Comparison of ENCODE assay signal across 8 cellular contexts in the genomic region with DNA sequence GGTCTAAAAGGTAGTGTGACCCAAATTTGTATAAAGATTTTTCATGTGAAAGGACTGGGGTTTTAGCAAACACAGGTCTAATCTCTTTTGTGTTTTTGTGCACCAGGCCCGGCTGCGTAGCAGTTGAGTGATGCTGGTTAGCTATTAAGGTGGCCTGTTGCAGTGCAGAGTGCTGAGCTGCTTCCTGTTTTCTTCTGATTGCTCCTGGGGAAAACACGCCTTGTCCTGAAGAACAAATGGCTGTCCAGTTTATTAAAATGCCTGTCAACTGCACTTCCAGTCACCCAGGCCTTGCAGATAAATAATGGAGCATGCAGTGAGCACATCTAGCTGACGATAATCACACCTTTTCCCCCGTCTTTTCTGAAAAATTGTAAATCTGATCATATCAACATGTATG. TPM values are rescaled to one million over a fixed set of nuclear protein-coding genes. Genes with fewer than 3 reads are reported as not detected.
DNase-seq lines count a peak whose midpoint lies in the region; ATAC-seq, FAIRE-seq and TF ChIP-seq lines count a peak whose summit lies in the region.

No MANE protein-coding gene starts in this region.

- FAIRE-seq in K562 (lab: Jason Lieb, UNC), result peak; percentile 100

- H2AFZ ChIP-seq in K562 (ENCODE audit: low read depth, low read length), result no peak overlapping the region

- H3K36me3 ChIP-seq in K562 (ENCODE audit: control insufficient read depth, insufficient read depth, low read length) (peaks cover 9% of the 10 kb centered on the region; the same call in 2 of the 3 replicates), iPS-18a (ENCODE audit: control insufficient read depth, low read depth, low read length) (no peaks in the 10 kb centered on the region), skeletal muscle satellite cell (ENCODE audit: insufficient read depth, low read length) (no peaks in the 10 kb centered on the region)

- peaks cover 0 to 5% of the 10 kb centered on the region in 2 experiments; a peak in 3 of 5 replicates for H3K4me1 ChIP-seq in K562 (replicated peaks in 1 of 2; ENCODE audit: control insufficient read depth in 2 of 2, insufficient read depth in 2 of 2, low read length in 2 of 2)
- H3K4me1 ChIP-seq in iPS-18a (ENCODE audit: control insufficient read depth, low read depth, low read length), result peaks cover 12% of the 10 kb centered on the region
- H3K4me1 ChIP-seq in skeletal muscle satellite cell (ENCODE audit: control insufficient read depth, insufficient read depth, low read length), result peaks cover 12% of the 10 kb centered on the region

- H3K4me3 ChIP-seq in K562 (peak overlapping the region; percentile 86), iPS-18a (ENCODE audit: low read length) (peak overlapping the region; percentile 85), skeletal muscle satellite cell (ENCODE audit: low read length) (peak overlapping the region; percentile 87)

- peak overlapping the region; percentile 95 for H3K27ac Mint-ChIP-seq in T-helper 2 cell treated with Interferon-gamma antibody and Interleukin-4, amounts not matched to agents 5 μg/mL and 100 μg/mL, for 36 hours

- peak; percentile 64 for ATAC-seq in HG02884 (IDR thresholded peaks at IDR 0.05; ENCODE audit: unreplicated experiment)
- ATAC-seq in K562, result peak; percentile 85

- H3K27me3 Mint-ChIP-seq in T-helper 2 cell treated with Interferon-gamma antibody and Interleukin-4, amounts not matched to agents 5 μg/mL and 100 μg/mL, for 36 hours (ENCODE audit: low read depth), result peaks cover 11% of the 10 kb centered on the region

- peaks cover 19% of the 10 kb centered on the region for H3K36me3 Mint-ChIP-seq in T-helper 2 cell treated with Interferon-gamma antibody and Interleukin-4, amounts not matched to agents 5 μg/mL and 100 μg/mL, for 36 hours (ENCODE audit: low read depth)

- TF ChIP-seq POLR2A in K562 (conservative IDR thresholded peaks at IDR 0.05), result peak; percentile 84

- DNase-seq in NCI-H146 (lab: John Stamatoyannopoulos, UW), result peak; percentile 28
- no peak for DNase-seq in NCI-H146 treated with DMSO at 0.1 percent for 48 hours (lab: John Stamatoyannopoulos, UW; ENCODE audit: unreplicated experiment)
- DNase-seq in NCI-H187 treated with DMSO at 0.1 percent for 48 hours (lab: John Stamatoyannopoulos, UW), result peak; percentile 81
- peak; percentile 79 for DNase-seq in T-helper 2 cell treated with Interferon-gamma antibody and Interleukin-4, amounts not matched to agents 5 μg/mL and 100 μg/mL, for 36 hours (ENCODE audit: low spot score)
- DNase-seq in K562 (ENCODE audit: extremely low read depth in 1 of 4, low spot score in 3 of 4), result peak in 3 of 4 experiments; percentile 16 to 95 (median 89)

- peaks cover 23% of the 10 kb centered on the region for H3K4me1 Mint-ChIP-seq in T-helper 2 cell treated with Interferon-gamma antibody and Interleukin-4, amounts not matched to agents 5 μg/mL and 100 μg/mL, for 36 hours (ENCODE audit: low read depth)

- H3K4me3 Mint-ChIP-seq in T-helper 2 cell treated with Interferon-gamma antibody and Interleukin-4, amounts not matched to agents 5 μg/mL and 100 μg/mL, for 36 hours, result peak overlapping the region; percentile 91

- H3K27ac ChIP-seq in K562 (ENCODE audit: extremely low read depth, low read depth, low read length) (peak overlapping the region; percentile 94), iPS-18a (ENCODE audit: low read length) (no peak overlapping the region)

- in situ Hi-C loops in K562 (cut with MboI), result no loop called here

- 0 out of 4 replicates have a peak, but pooled peaks of 1 of the 2 experiments have one; percentile 14 for TF ChIP-seq RAD21 in K562 (CRISPR knock-in tag; conservative IDR thresholded peaks at IDR 0.05 in 1 of 2, IDR thresholded peaks at IDR 0.05 in 1 of 2)

- H3K27me3 ChIP-seq in K562 (ENCODE audit: control insufficient read depth in 2 of 2, insufficient read depth in 2 of 2, low read length in 2 of 2) (no peaks in the 10 kb centered on the region), iPS-18a (ENCODE audit: control insufficient read depth, insufficient read depth, low read length) (no peaks in the 10 kb centered on the region), skeletal muscle satellite cell (ENCODE audit: control insufficient read depth, insufficient read depth, low read length) (no peaks in the 10 kb centered on the region)

- TF ChIP-seq CTCF in K562 (IDR thresholded peaks at IDR 0.05 in 2 of 3, conservative IDR thresholded peaks at IDR 0.05 in 1 of 3; ENCODE audit: insufficient read depth in 2 of 3, low read depth in 1 of 3, low read length in 3 of 3), result no peak; a peak in 1 of 6 replicates

- 0% methylated on average over 5 of the region's 5 CpGs for WGBS in K562 (ENCODE audit: insufficient coverage, low coverage, missing lambda C conversion rate)

- no peaks in the 10 kb centered on the region for H3K9me3 ChIP-seq in K562 (replicated peaks; ENCODE audit: control insufficient read depth, insufficient read depth, low read depth, low read length)
- no peaks in the 10 kb centered on the region for H3K9me3 ChIP-seq in iPS-18a (ENCODE audit: control insufficient read depth, low read depth, low read length)
- no peaks in the 10 kb centered on the region for H3K9me3 ChIP-seq in skeletal muscle satellite cell (replicated peaks; ENCODE audit: low read length)

- no peaks in the 10 kb centered on the region for H4K20me1 ChIP-seq in K562 (replicated peaks; ENCODE audit: control insufficient read depth, insufficient read depth, low read length)

- TF ChIP-seq EP300 in K562 (IDR thresholded peaks at IDR 0.05; ENCODE audit: low read length), result peak; percentile 37; the same call in 1 of the 2 replicates

- POLR2A ChIA-PET in K562 (lab: Yijun Ruan, JAX), result interaction anchor here (0.7 to 3.7 kb wide), 14 partner anchors 11 to 326 kb away, joined by 3 to 29 read pairs (median 4); a partner anchor contains a TSS

- peak overlapping the region in 1 of 2 experiments; percentile 96; a peak in 2 of 4 replicates for H3K9ac ChIP-seq in K562 (ENCODE audit: insufficient read depth in 1 of 2, low read depth in 2 of 2, low read length in 2 of 2)
- peak overlapping the region; percentile 72 for H3K9ac ChIP-seq in iPS-18a (ENCODE audit: low read length)
- H3K9ac ChIP-seq in skeletal muscle satellite cell (ENCODE audit: low read depth, low read length), result peak overlapping the region; percentile 91

- BruUV-seq in K562 (replicated peaks; lab: Mats Ljungman, UMichigan), result TSS peak; percentile 49

- H3K9me1 ChIP-seq in K562 (ENCODE audit: control insufficient read depth, insufficient read depth, low read length), result no peaks in the 10 kb centered on the region

- H3K79me2 ChIP-seq in K562 (ENCODE audit: control insufficient read depth, insufficient read depth, low read length), result peaks cover 38% of the 10 kb centered on the region

- H3K4me2 ChIP-seq in K562 (ENCODE audit: insufficient read depth, low read length) (peak overlapping the region; percentile 97), skeletal muscle satellite cell (ENCODE audit: low read length) (peak overlapping the region; percentile 87)

- H3K9me3 Mint-ChIP-seq in T-helper 2 cell treated with Interferon-gamma antibody and Interleukin-4, amounts not matched to agents 5 μg/mL and 100 μg/mL, for 36 hours, result no peaks in the 10 kb centered on the region

- intact Hi-C loops in K562 (cut with micrococcal nuclease), result loop anchor here (2.0 to 10.0 kb wide), 6 partner anchors 20 to 696 kb away; a partner anchor contains a TSS

- CTCF ChIA-PET in K562 (lab: Yijun Ruan, JAX; ENCODE audit: low intra/inter-chr PET ratio), result interaction anchor here (1.1 to 2.2 kb wide), 2 partner anchors 67 to 69 kb away, joined by 3 to 16 read pairs; no protein-coding TSS in a partner anchor

RNA-seq across cellular contexts. Expression of a gene that starts 1.8 kb away (rescaled TPM):
- 18.0 and 21.3 TPM in 2 replicates for total RNA-seq in K562 (2011; cell fraction: chromatin; rRNA removed; ENCODE audit: low replicate concordance)
- total RNA-seq in K562 (2011; cell fraction: nucleolus; rRNA removed), result 14.9 and 15.5 TPM in 2 replicates
- total RNA-seq in K562 (2011; cell fraction: nucleoplasm; rRNA removed), result 18.6 and 27.9 TPM in 2 replicates
- 15.1 and 18.0 TPM in 2 replicates for total RNA-seq in K562 (2014; rRNA removed)
- 27.9 and 32.6 TPM in 2 replicates for total RNA-seq in K562 (2014; rRNA removed; fragmentation: Illumina TruSeq; extraction: Trizol)
- 22.2 and 24.9 TPM in 2 replicates for total RNA-seq in K562 (2015; rRNA removed; fragmentation: Illumina TruSeq; extraction: Trizol)
- total RNA-seq in K562 (2021), result 43.9 and 44.4 TPM in 2 replicates
- 50.4 and 53.4 TPM in 2 replicates for polyA plus RNA-seq in K562 (2011; rRNA removed)
- 42.0 and 46.4 TPM in 2 replicates for polyA plus RNA-seq in K562 (2011; cell fraction: cytosol; rRNA removed)
- polyA plus RNA-seq in K562 (2011; cell fraction: nucleus; rRNA removed), result 19.6 and 35.2 TPM in 2 replicates
- polyA plus RNA-seq in K562 (2012), result 34.9 and 41.9 TPM in 2 replicates
- polyA plus RNA-seq in K562 (2014; fragmentation: Illumina TruSeq; extraction: Trizol), result 41.1 and 42.8 TPM in 2 replicates
- polyA plus RNA-seq in K562 (2014; fragmentation: Nextera tagmentation; extraction: Ambion mirVana), result 10 to 100 TPM; 23.5 to 24.1 TPM
- 37.1 and 42.8 TPM in 2 replicates for polyA plus RNA-seq in K562 (2014; rRNA removed)
- polyA minus RNA-seq in K562 (2011; rRNA and poly(A)+ RNA removed), result 27.0 and 28.4 TPM in 2 replicates
- 8.5 and 21.3 TPM in 2 replicates for polyA minus RNA-seq in K562 (2011; cell fraction: cytosol; rRNA and poly(A)+ RNA removed)
- 8.3 and 14.8 TPM in 2 replicates for polyA minus RNA-seq in K562 (2011; cell fraction: nucleus; rRNA and poly(A)+ RNA removed)
- total RNA-seq in skeletal muscle satellite cell (2012; rRNA removed), result 18.3 and 18.8 TPM in 2 replicates

RNA-seq across cellular contexts. Expression of a gene that starts 19.3 kb away (rescaled TPM):
- not detected in 2 replicates for total RNA-seq in K562 (2011; cell fraction: chromatin; rRNA removed; ENCODE audit: low replicate concordance)
- total RNA-seq in K562 (2011; cell fraction: nucleolus; rRNA removed), result not detected in 2 replicates
- not detected in 2 replicates for total RNA-seq in K562 (2011; cell fraction: nucleoplasm; rRNA removed)
- not detected in 2 replicates for total RNA-seq in K562 (2014; rRNA removed)
- total RNA-seq in K562 (2014; rRNA removed; fragmentation: Illumina TruSeq; extraction: Trizol), result not detected in 2 replicates
- not detected in 2 replicates for total RNA-seq in K562 (2015; rRNA removed; fragmentation: Illumina TruSeq; extraction: Trizol)
- total RNA-seq in K562 (2021), result not detected in 2 replicates
- not detected in 2 replicates for polyA plus RNA-seq in K562 (2011; rRNA removed)
- not detected in 2 replicates for polyA plus RNA-seq in K562 (2011; cell fraction: cytosol; rRNA removed)
- not detected in 2 replicates for polyA plus RNA-seq in K562 (2011; cell fraction: nucleus; rRNA removed)
- polyA plus RNA-seq in K562 (2012), result not detected in 2 replicates
- not detected in 2 replicates for polyA plus RNA-seq in K562 (2014; fragmentation: Illumina TruSeq; extraction: Trizol)
- polyA plus RNA-seq in K562 (2014; fragmentation: Nextera tagmentation; extraction: Ambion mirVana), result not detected
- polyA plus RNA-seq in K562 (2014; rRNA removed), result not detected in 2 replicates
- polyA minus RNA-seq in K562 (2011; rRNA and poly(A)+ RNA removed), result not detected in 2 replicates
- not detected in 2 replicates for polyA minus RNA-seq in K562 (2011; cell fraction: cytosol; rRNA and poly(A)+ RNA removed)
- polyA minus RNA-seq in K562 (2011; cell fraction: nucleus; rRNA and poly(A)+ RNA removed), result not detected in 2 replicates
- total RNA-seq in skeletal muscle satellite cell (2012; rRNA removed), result not detected in 2 replicates

RNA-seq across cellular contexts. Expression of a gene that starts 21.1 kb away (rescaled TPM):
- 11.0 and 14.5 TPM in 2 replicates for total RNA-seq in K562 (2011; cell fraction: chromatin; rRNA removed; ENCODE audit: low replicate concordance)
- 14.3 and 16.5 TPM in 2 replicates for total RNA-seq in K562 (2011; cell fraction: nucleolus; rRNA removed)
- total RNA-seq in K562 (2011; cell fraction: nucleoplasm; rRNA removed), result 18.3 and 21.3 TPM in 2 replicates
- total RNA-seq in K562 (2014; rRNA removed) (9.8 and 10.3 TPM in 2 replicates), K562 (2014; rRNA removed; fragmentation: Illumina TruSeq; extraction: Trizol) (11.8 and 12.2 TPM in 2 replicates), K562 (2015; rRNA removed; fragmentation: Illumina TruSeq; extraction: Trizol) (8.3 and 8.4 TPM in 2 replicates), K562 (2021) (9.7 and 10.5 TPM in 2 replicates)
- polyA plus RNA-seq in K562 (2011; rRNA removed) (9.4 and 10.3 TPM in 2 replicates), K562 (2014; fragmentation: Illumina TruSeq; extraction: Trizol) (8.1 and 9.3 TPM in 2 replicates), K562 (2014; fragmentation: Nextera tagmentation; extraction: Ambion mirVana) (1 to 10 TPM; 4.2 to 4.4 TPM), K562 (2014; rRNA removed) (5.1 and 5.2 TPM in 2 replicates)
- 5.9 and 8.7 TPM in 2 replicates for polyA plus RNA-seq in K562 (2011; cell fraction: cytosol; rRNA removed)
- polyA plus RNA-seq in K562 (2011; cell fraction: nucleus; rRNA removed), result 5.8 and 9.7 TPM in 2 replicates
- polyA plus RNA-seq in K562 (2012), result 7.6 and 8.2 TPM in 2 replicates
- polyA minus RNA-seq in K562 (2011; rRNA and poly(A)+ RNA removed), result 16.0 and 20.7 TPM in 2 replicates
- 8.1 and 8.5 TPM in 2 replicates for polyA minus RNA-seq in K562 (2011; cell fraction: cytosol; rRNA and poly(A)+ RNA removed)
- polyA minus RNA-seq in K562 (2011; cell fraction: nucleus; rRNA and poly(A)+ RNA removed), result 6.1 and 14.1 TPM in 2 replicates
- 38.0 and 43.9 TPM in 2 replicates for total RNA-seq in skeletal muscle satellite cell (2012; rRNA removed)

RNA-seq across cellular contexts. Expression of a gene that starts 43.5 kb away (rescaled TPM):
- total RNA-seq in K562 (2011; cell fraction: chromatin; rRNA removed; ENCODE audit: low replicate concordance), result not detected in 2 replicates
- total RNA-seq in K562 (2011; cell fraction: nucleolus; rRNA removed), result not detected in 2 replicates
- total RNA-seq in K562 (2011; cell fraction: nucleoplasm; rRNA removed), result not detected in 2 replicates
- total RNA-seq in K562 (2014; rRNA removed) (not detected in 2 replicates), K562 (2014; rRNA removed; fragmentation: Illumina TruSeq; extraction: Trizol) (not detected in 2 replicates), K562 (2015; rRNA removed; fragmentation: Illumina TruSeq; extraction: Trizol) (not detected in 2 replicates), K562 (2021) (not detected in 2 replicates)
- polyA plus RNA-seq in K562 (2011; rRNA removed) (not detected in 2 replicates), K562 (2014; fragmentation: Illumina TruSeq; extraction: Trizol) (not detected in 2 replicates), K562 (2014; fragmentation: Nextera tagmentation; extraction: Ambion mirVana) (under 1 TPM in 1 of 2 experiments, not detected in 1; 0.04 TPM), K562 (2014; rRNA removed) (not detected in 2 replicates)
- not detected in 2 replicates for polyA plus RNA-seq in K562 (2011; cell fraction: cytosol; rRNA removed)
- not detected in 2 replicates for polyA plus RNA-seq in K562 (2011; cell fraction: nucleus; rRNA removed)
- polyA plus RNA-seq in K562 (2012), result not detected in 2 replicates
- not detected in 2 replicates for polyA minus RNA-seq in K562 (2011; rRNA and poly(A)+ RNA removed)
- not detected in 2 replicates for polyA minus RNA-seq in K562 (2011; cell fraction: cytosol; rRNA and poly(A)+ RNA removed)
- not detected in 2 replicates for polyA minus RNA-seq in K562 (2011; cell fraction: nucleus; rRNA and poly(A)+ RNA removed)
- not detected in 2 replicates for total RNA-seq in skeletal muscle satellite cell (2012; rRNA removed)
